ENCODE assay signal across 2 cellular contexts in the genomic region with DNA sequence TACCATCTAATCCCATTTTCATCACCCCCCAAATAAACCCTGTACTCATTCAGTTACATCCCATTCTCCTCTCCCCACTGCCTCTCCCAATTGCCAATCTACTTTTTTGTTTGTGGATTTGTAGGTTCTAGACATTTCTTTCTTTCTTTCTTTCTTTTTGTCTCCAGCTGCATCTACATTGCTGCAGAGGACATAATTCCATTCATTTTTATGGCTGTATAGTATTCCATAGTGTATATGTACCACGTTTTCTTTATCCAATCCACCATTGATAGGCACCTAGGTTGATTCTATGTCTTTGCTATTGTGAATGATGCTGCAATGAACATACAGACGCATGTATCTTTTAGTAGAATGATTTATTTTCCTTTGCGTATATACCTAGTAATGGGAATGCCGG.
TF ChIP-seq lines count a peak whose summit lies in the region.

No MANE protein-coding gene starts in this region.

TF ChIP-seq in HCT116, 20 proteins besides CTCF, POLR2A, EP300 and RAD21:
- TF ChIP-seq ELF1 (IDR thresholded peaks at IDR 0.05; ENCODE audit: borderline replicate concordance, low read depth) (no peak), EZH2phosphoT487 (IDR thresholded peaks at IDR 0.05; ENCODE audit: borderline replicate concordance) (no peak), ZFX (IDR thresholded peaks at IDR 0.05) (no peak), SP1 (IDR thresholded peaks at IDR 0.05; ENCODE audit: low read depth) (no peak), JUND (IDR thresholded peaks at IDR 0.05) (no peak), ZNF274 (IDR thresholded peaks at IDR 0.05; ENCODE audit: low read depth, low read length) (no peak), SRF (IDR thresholded peaks at IDR 0.05; ENCODE audit: low read depth) (no peak), YY1 (IDR thresholded peaks at IDR 0.05; ENCODE audit: extremely low read depth, insufficient replicate concordance, low read depth, low read length) (no peak)
- TF ChIP-seq, protein P1, sequence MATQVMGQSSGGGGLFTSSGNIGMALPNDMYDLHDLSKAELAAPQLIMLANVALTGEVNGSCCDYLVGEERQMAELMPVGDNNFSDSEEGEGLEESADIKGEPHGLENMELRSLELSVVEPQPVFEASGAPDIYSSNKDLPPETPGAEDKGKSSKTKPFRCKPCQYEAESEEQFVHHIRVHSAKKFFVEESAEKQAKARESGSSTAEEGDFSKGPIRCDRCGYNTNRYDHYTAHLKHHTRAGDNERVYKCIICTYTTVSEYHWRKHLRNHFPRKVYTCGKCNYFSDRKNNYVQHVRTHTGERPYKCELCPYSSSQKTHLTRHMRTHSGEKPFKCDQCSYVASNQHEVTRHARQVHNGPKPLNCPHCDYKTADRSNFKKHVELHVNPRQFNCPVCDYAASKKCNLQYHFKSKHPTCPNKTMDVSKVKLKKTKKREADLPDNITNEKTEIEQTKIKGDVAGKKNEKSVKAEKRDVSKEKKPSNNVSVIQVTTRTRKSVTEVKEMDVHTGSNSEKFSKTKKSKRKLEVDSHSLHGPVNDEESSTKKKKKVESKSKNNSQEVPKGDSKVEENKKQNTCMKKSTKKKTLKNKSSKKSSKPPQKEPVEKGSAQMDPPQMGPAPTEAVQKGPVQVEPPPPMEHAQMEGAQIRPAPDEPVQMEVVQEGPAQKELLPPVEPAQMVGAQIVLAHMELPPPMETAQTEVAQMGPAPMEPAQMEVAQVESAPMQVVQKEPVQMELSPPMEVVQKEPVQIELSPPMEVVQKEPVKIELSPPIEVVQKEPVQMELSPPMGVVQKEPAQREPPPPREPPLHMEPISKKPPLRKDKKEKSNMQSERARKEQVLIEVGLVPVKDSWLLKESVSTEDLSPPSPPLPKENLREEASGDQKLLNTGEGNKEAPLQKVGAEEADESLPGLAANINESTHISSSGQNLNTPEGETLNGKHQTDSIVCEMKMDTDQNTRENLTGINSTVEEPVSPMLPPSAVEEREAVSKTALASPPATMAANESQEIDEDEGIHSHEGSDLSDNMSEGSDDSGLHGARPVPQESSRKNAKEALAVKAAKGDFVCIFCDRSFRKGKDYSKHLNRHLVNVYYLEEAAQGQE (IDR thresholded peaks at IDR 0.05; ENCODE audit: low read depth): no peak

TF ChIP-seq in neural cell, 6 proteins besides CTCF, POLR2A, EP300 and RAD21:
- TF ChIP-seq EZH2 (IDR thresholded peaks at IDR 0.05; ENCODE audit: borderline replicate concordance, insufficient read depth, low read length, poor library complexity, severe bottlenecking): no peak
- no peak for TF ChIP-seq TAF1 (IDR thresholded peaks at IDR 0.05; ENCODE audit: low read depth)
- TF ChIP-seq POLR2AphosphoS5 (IDR thresholded peaks at IDR 0.05): no peak
- TF ChIP-seq SMC3 (conservative IDR thresholded peaks at IDR 0.05; ENCODE audit: poor library complexity): no peak
- no peak for TF ChIP-seq MXI1 (conservative IDR thresholded peaks at IDR 0.05; ENCODE audit: poor library complexity, severe bottlenecking)
- TF ChIP-seq, protein P1 (IDR thresholded peaks at IDR 0.05; ENCODE audit: borderline replicate concordance): no peak
TF ChIP-seq in neural cell: peak in this region for 0.
